Comparison of ENCODE assay signal across 20 cellular contexts in the genomic region with DNA sequence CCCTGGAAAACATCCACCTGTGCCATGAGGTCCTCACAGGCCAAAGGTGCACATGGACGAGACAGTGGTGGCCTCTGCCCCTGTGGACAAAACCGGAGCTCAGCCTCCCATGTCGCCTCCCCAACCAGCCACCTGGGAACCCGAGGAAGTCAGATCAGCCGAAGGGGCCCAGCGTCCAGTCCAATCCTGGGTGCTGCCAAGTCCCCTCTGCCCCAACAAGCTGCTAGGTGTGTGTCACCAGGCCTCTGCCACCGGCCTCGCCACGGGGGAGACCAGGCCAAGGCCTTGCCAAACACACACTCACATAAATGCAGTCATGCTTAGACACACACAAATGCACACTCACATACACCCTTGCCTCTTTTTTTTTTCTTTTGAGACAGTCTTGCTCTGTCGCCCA.
"Had no signal": no experiment of that assay in that cellular context is flagged by ENCODE, and none has a peak within 500 bp of the region (broad histone marks: within the 10 kb centered on the region; RNA-seq: fewer than 3 reads in every experiment).

No MANE protein-coding gene starts in this region.

- H3K36me3 Mint-ChIP-seq: naive thymus-derived CD8-positive, alpha-beta T cell had no signal

- H3K4me1 Mint-ChIP-seq: stimulated activated naive B cell treated with anti-CD40 and anti-IgM and Interleukin-4, amounts not matched to agents 10 μg/mL and 1 μg/mL and 100 μg/mL, for 72 hours had no signal

- H3K4me3 Mint-ChIP-seq: naive thymus-derived CD8-positive, alpha-beta T cell; stimulated activated naive B cell treated with anti-CD40 and anti-IgM and Interleukin-4, amounts not matched to agents 10 μg/mL and 1 μg/mL and 100 μg/mL, for 72 hours had no signal

- H3K27ac Mint-ChIP-seq: stimulated activated naive B cell treated with anti-CD40 and anti-IgM and Interleukin-4, amounts not matched to agents 10 μg/mL and 1 μg/mL and 100 μg/mL, for 72 hours had no signal

- DNase-seq: heart right ventricle; islet precursor cell; lower lobe of right lung; mammary epithelial cell; mesenchymal stem cell; naive thymus-derived CD8-positive, alpha-beta T cell; nucleus accumbens; pancreas; posterior cingulate gyrus; retina; stimulated activated CD4-positive, alpha-beta T cell treated with anti-CD3 and anti-CD28 coated beads, Interleukin-12 subunit alpha, Interleukin-12 subunit beta, amount 100 ng/mL, for 4 hours; stimulated activated CD4-positive, alpha-beta T cell treated with anti-CD3 and anti-CD28 coated beads, Interleukin-15, amount 100 ng/mL, for 24 hours; stimulated activated CD4-positive, alpha-beta T cell treated with anti-CD3 and anti-CD28 coated beads, Interleukin-2, amount 100 ng/mL, for 24 hours; stimulated activated CD4-positive, alpha-beta T cell treated with anti-CD3 and anti-CD28 coated beads, Interleukin-4, amount 100 ng/mL, for 1 hour; stimulated activated naive B cell treated with anti-CD40 and anti-IgM and Interleukin-4, amounts not matched to agents 10 μg/mL and 1 μg/mL and 100 μg/mL, for 72 hours; stimulated activated naive CD8-positive, alpha-beta T cell treated with anti-CD3 and anti-CD28 coated beads, Interleukin-15, Interleukin-2, amounts not matched to agents 100 U/mL and 50 U/mL, for 24 hours; stomach; testis; thyroid gland; transverse colon had no signal

- H3K9me3 Mint-ChIP-seq: naive thymus-derived CD8-positive, alpha-beta T cell had no signal
